Comparison of ENCODE assay signal across 10 cellular contexts in genomic region chrX:150731795-150732194, GRCh38. TPM values are rescaled to one million over a fixed set of nuclear protein-coding genes. Genes with fewer than 3 reads are reported as not detected.
DNase-seq lines count a peak whose midpoint lies in the region; ATAC-seq, FAIRE-seq and TF ChIP-seq lines count a peak whose summit lies in the region.
"Had no signal": no experiment of that assay in that cellular context is flagged by ENCODE, and none has a peak within 500 bp of the region (broad histone marks: within the 10 kb centered on the region; RNA-seq: fewer than 3 reads in every experiment).

No MANE protein-coding gene starts in this region.

- H3K36me3 ChIP-seq in bronchial epithelial cell (ENCODE audit: control insufficient read depth, insufficient read depth, low read length) = peaks cover 5% of the 10 kb centered on the region
- H3K36me3 ChIP-seq in CD8-positive, alpha-beta T cell (ENCODE audit: insufficient read depth, low read length) = peaks cover 29% of the 10 kb centered on the region

- H3K27me3 ChIP-seq in bronchial epithelial cell (ENCODE audit: control insufficient read depth, insufficient read depth, low read length) = no peaks in the 10 kb centered on the region
- no peaks in the 10 kb centered on the region for H3K27me3 ChIP-seq in CD8-positive, alpha-beta T cell (ENCODE audit: insufficient read depth, low read length)

- DNase-seq in EL (peak; percentile 85), NCI-H226 (peak; percentile 78), bronchial epithelial cell (ENCODE audit: low read depth) (peak; percentile 92), AML-193 (lab: John Stamatoyannopoulos, UW) (no peak), NCI-H524 treated with DMSO at 0.1 percent for 48 hours (lab: John Stamatoyannopoulos, UW) (no peak), endothelial cell (ENCODE audit: low spot score) (no peak)
- peak; percentile 70 for DNase-seq in stimulated activated CD4-positive, alpha-beta T cell treated with anti-CD3 and anti-CD28 coated beads, Interleukin-15, amount 100 ng/mL, for 24 hours
- DNase-seq in CD8-positive, alpha-beta T cell = no peak
- DNase-seq: effector CD4-positive, alpha-beta T cell had no signal

- POLR2A ChIA-PET in CD8-positive, alpha-beta T cell (lab: Charles Lee) = no interaction called here

- peaks cover 2% of the 10 kb centered on the region for H3K4me1 Mint-ChIP-seq in endothelial cell (ENCODE audit: unreplicated experiment)
- peaks cover 17% of the 10 kb centered on the region for H3K4me1 Mint-ChIP-seq in CD8-positive, alpha-beta T cell (ENCODE audit: low read depth)

- ATAC-seq in CD8-positive, alpha-beta T cell = no peak
- ATAC-seq: GM12878 had no signal

- no peak overlapping the region for H3K27ac Mint-ChIP-seq in endothelial cell (ENCODE audit: unreplicated experiment)
- no peak overlapping the region for H3K27ac Mint-ChIP-seq in CD8-positive, alpha-beta T cell

- no peak for FAIRE-seq in bronchial epithelial cell (lab: Jason Lieb, UNC)
- FAIRE-seq: GM12878 had no signal

- H3K4me3 ChIP-seq in bronchial epithelial cell (ENCODE audit: low read depth, low read length) = no peak overlapping the region
- no peak overlapping the region for H3K4me3 ChIP-seq in CD8-positive, alpha-beta T cell (ENCODE audit: low read depth, low read length)
- H3K4me3 ChIP-seq: GM12878 had no signal

- no peaks in the 10 kb centered on the region for H3K9me3 ChIP-seq in CD8-positive, alpha-beta T cell (ENCODE audit: low read length)

- H3K4me3 Mint-ChIP-seq in endothelial cell (ENCODE audit: unreplicated experiment) = no peak overlapping the region
- H3K4me3 Mint-ChIP-seq in CD8-positive, alpha-beta T cell = no peak overlapping the region

- peaks cover 6% of the 10 kb centered on the region for H3K36me3 Mint-ChIP-seq in endothelial cell (ENCODE audit: low read depth, unreplicated experiment)
- H3K36me3 Mint-ChIP-seq in CD8-positive, alpha-beta T cell = peaks cover 79% of the 10 kb centered on the region

- no peaks in the 10 kb centered on the region for H3K9me3 Mint-ChIP-seq in endothelial cell (ENCODE audit: unreplicated experiment)
- H3K9me3 Mint-ChIP-seq in CD8-positive, alpha-beta T cell = no peaks in the 10 kb centered on the region

- no peaks in the 10 kb centered on the region for H3K4me1 ChIP-seq in CD8-positive, alpha-beta T cell (ENCODE audit: insufficient read depth, low read length)

- peaks cover 3% of the 10 kb centered on the region for H3K27me3 Mint-ChIP-seq in endothelial cell (ENCODE audit: unreplicated experiment)
- no peaks in the 10 kb centered on the region for H3K27me3 Mint-ChIP-seq in CD8-positive, alpha-beta T cell (ENCODE audit: low read depth)

- intact Hi-C loops in CD8-positive, alpha-beta T cell (cut with DNase I, micrococcal nuclease) = no loop called here

- no peak overlapping the region for H3K27ac ChIP-seq in CD8-positive, alpha-beta T cell (ENCODE audit: low read depth, low read length)

- CTCF ChIA-PET in CD8-positive, alpha-beta T cell (lab: Charles Lee) = no interaction called here

- no peak for TF ChIP-seq CTCF in bronchial epithelial cell (IDR thresholded peaks at IDR 0.05; ENCODE audit: insufficient read depth, low read length, severe bottlenecking)
- TF ChIP-seq CTCF in endothelial cell (IDR thresholded peaks at IDR 0.05; ENCODE audit: unreplicated experiment) = no peak
- no peak for TF ChIP-seq CTCF in CD8-positive, alpha-beta T cell (IDR thresholded peaks at IDR 0.05)

RNA-seq across cellular contexts. Expression of gene MTMR1, which starts 38.6 kb away (rescaled TPM):
- 14.0 and 15.2 TPM in 2 replicates for total RNA-seq in bronchial epithelial cell
- 13.3 TPM for total RNA-seq in endothelial cell (ENCODE audit: unreplicated experiment)
- 10 to 100 TPM; 32.0 to 32.4 TPM for total RNA-seq in CD8-positive, alpha-beta T cell

Comparison
In these comparisons a context has a peak if more than half of its experiments do, and no peak if none do; other contexts are left out.
1. DNase-seq: peak in EL (single experiment), NCI-H226 (single experiment), bronchial epithelial cell (single experiment) and stimulated activated CD4-positive, alpha-beta T cell treated with anti-CD3 and anti-CD28 coated beads, Interleukin-15, amount 100 ng/mL, for 24 hours (single experiment); none in AML-193 (0 of 2), NCI-H524 treated with DMSO at 0.1 percent for 48 hours (single experiment), endothelial cell (single experiment) and CD8-positive, alpha-beta T cell (0 of 7).